15 cellular contexts compared by ENCODE assay signal in the genomic region with DNA sequence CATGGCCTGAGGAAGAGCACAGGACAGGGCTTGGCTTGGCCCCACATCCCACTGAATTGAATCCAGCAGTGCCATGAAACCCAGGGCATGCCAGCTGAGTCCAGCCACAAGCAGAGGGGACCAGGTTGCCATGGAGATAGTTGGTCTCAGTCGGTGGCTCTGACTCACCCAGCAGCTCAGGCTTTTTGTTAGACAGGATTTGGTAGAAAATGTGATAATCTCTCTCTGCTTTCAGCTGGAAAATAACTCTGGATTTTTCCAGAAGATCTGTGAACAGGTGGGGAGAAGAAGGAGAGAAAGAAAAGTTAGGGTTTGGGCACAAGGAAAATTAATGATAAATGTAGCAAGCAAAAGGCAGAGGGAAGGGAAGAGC. TPM values are rescaled to one million over a fixed set of nuclear protein-coding genes. Genes with fewer than 3 reads are reported as not detected.
DNase-seq lines count a peak whose midpoint lies in the region; ATAC-seq and TF ChIP-seq lines count a peak whose summit lies in the region.
"Had no signal": no experiment of that assay in that cellular context is flagged by ENCODE, and none has a peak within 500 bp of the region (broad histone marks: within the 10 kb centered on the region; RNA-seq: fewer than 3 reads in every experiment).

No MANE protein-coding gene starts in this region.

- ATAC-seq in activated CD8-positive, alpha-beta T cell treated with anti-CD3 and anti-CD28 coated beads for 36 hours: no peak
- no peak for ATAC-seq in activated CD8-positive, alpha-beta T cell treated with anti-CD3 and anti-CD28 coated beads, Interleukin-2, amount 10 ng/mL, durations not matched to agents 7 days and 5 days
- ATAC-seq in GM21423 (IDR thresholded peaks at IDR 0.05; ENCODE audit: unreplicated experiment): no peak
- ATAC-seq: WTC11 had no signal

- H3K4me1 Mint-ChIP-seq in activated CD8-positive, alpha-beta T cell treated with anti-CD3 and anti-CD28 coated beads for 36 hours (ENCODE audit: low read depth): no peaks in the 10 kb centered on the region
- H3K4me1 Mint-ChIP-seq in activated CD8-positive, alpha-beta T cell treated with anti-CD3 and anti-CD28 coated beads, Interleukin-2, amount 10 ng/mL, durations not matched to agents 7 days and 5 days (ENCODE audit: low read depth): peaks cover 4% of the 10 kb centered on the region
- H3K4me1 Mint-ChIP-seq in type B pancreatic cell (ENCODE audit: unreplicated experiment): peaks cover 7% of the 10 kb centered on the region
- H3K4me1 Mint-ChIP-seq: WTC11 had no signal

- DNase-seq in activated CD8-positive, alpha-beta T cell treated with anti-CD3 and anti-CD28 coated beads for 36 hours: peak; percentile 8
- no peak for DNase-seq in activated CD8-positive, alpha-beta T cell treated with anti-CD3 and anti-CD28 coated beads, Interleukin-2, amount 10 ng/mL, durations not matched to agents 7 days and 5 days
- DNase-seq in SW480 (ENCODE audit: low spot score) (peak; percentile 23), kidney epithelial cell (ENCODE audit: low read depth) (peak; percentile 28), type B pancreatic cell (ENCODE audit: extremely low spot score, unreplicated experiment) (no peak)
- no peak for DNase-seq in stimulated activated CD4-positive, alpha-beta T cell treated with anti-CD3 and anti-CD28 coated beads, Interleukin-2, amount 100 ng/mL, for 48 hours
- no peak for DNase-seq in activated CD8-positive, alpha-beta memory T cell treated with anti-CD3 and anti-CD28 coated beads for 24 hours
- DNase-seq: erythroblast; stimulated activated CD4-positive, alpha-beta T cell treated with anti-CD3 and anti-CD28 coated beads, Interleukin-12 subunit alpha, Interleukin-12 subunit beta, amount 100 ng/mL, for 4 hours; stimulated activated naive CD4-positive, alpha-beta T cell treated with Interleukin-2 at 50 U/mL for 16 hours had no signal

- H3K9me3 Mint-ChIP-seq in activated CD8-positive, alpha-beta T cell treated with anti-CD3 and anti-CD28 coated beads for 36 hours: no peaks in the 10 kb centered on the region
- no peaks in the 10 kb centered on the region for H3K9me3 Mint-ChIP-seq in activated CD8-positive, alpha-beta T cell treated with anti-CD3 and anti-CD28 coated beads, Interleukin-2, amount 10 ng/mL, durations not matched to agents 7 days and 5 days (ENCODE audit: insufficient read depth)
- no peaks in the 10 kb centered on the region for H3K9me3 Mint-ChIP-seq in type B pancreatic cell
- H3K9me3 Mint-ChIP-seq: activated naive CD4-positive, alpha-beta T cell treated with anti-CD3 and anti-CD28 coated beads, Interleukin-2, amount 50 U/mL, for 72 hours; WTC11 had no signal

- H3K27me3 Mint-ChIP-seq in activated CD8-positive, alpha-beta T cell treated with anti-CD3 and anti-CD28 coated beads for 36 hours: no peaks in the 10 kb centered on the region
- no peaks in the 10 kb centered on the region for H3K27me3 Mint-ChIP-seq in activated CD8-positive, alpha-beta T cell treated with anti-CD3 and anti-CD28 coated beads, Interleukin-2, amount 10 ng/mL, durations not matched to agents 7 days and 5 days (ENCODE audit: low read depth)
- peaks cover 38% of the 10 kb centered on the region for H3K27me3 Mint-ChIP-seq in type B pancreatic cell

- no peak for TF ChIP-seq CTCF in activated CD8-positive, alpha-beta T cell treated with anti-CD3 and anti-CD28 coated beads for 36 hours (IDR thresholded peaks at IDR 0.05)
- no peak for TF ChIP-seq CTCF in kidney epithelial cell (IDR thresholded peaks at IDR 0.05; ENCODE audit: insufficient read depth, low read length, poor library complexity, severe bottlenecking)
- TF ChIP-seq CTCF in type B pancreatic cell (conservative IDR thresholded peaks at IDR 0.05): no peak

- no peaks in the 10 kb centered on the region for H3K36me3 ChIP-seq in kidney epithelial cell (ENCODE audit: control insufficient read depth, insufficient read depth, low read length)
- H3K36me3 ChIP-seq: BLaER1 treated with 17β-estradiol and CSF1 and Interleukin-3, amounts not matched to agents 10 nM and 100 nM had no signal

- POLR2A ChIA-PET in activated CD8-positive, alpha-beta T cell treated with anti-CD3 and anti-CD28 coated beads for 36 hours (lab: Charles Lee): no interaction called here
- POLR2A ChIA-PET in activated CD8-positive, alpha-beta T cell treated with anti-CD3 and anti-CD28 coated beads, Interleukin-2, amount 10 ng/mL, durations not matched to agents 7 days and 5 days (lab: Charles Lee): no interaction called here

- H3K27me3 ChIP-seq in kidney epithelial cell (ENCODE audit: control insufficient read depth, insufficient read depth, low read length): peaks cover 5% of the 10 kb centered on the region
- H3K27me3 ChIP-seq: BLaER1 treated with 17β-estradiol and CSF1 and Interleukin-3, amounts not matched to agents 10 nM and 100 nM had no signal

- H3K4me3 ChIP-seq in kidney epithelial cell (ENCODE audit: low read depth, low read length): no peak overlapping the region
- H3K4me3 ChIP-seq: BLaER1 treated with 17β-estradiol and CSF1 and Interleukin-3, amounts not matched to agents 10 nM and 100 nM; lung had no signal

- no peaks in the 10 kb centered on the region for H3K36me3 Mint-ChIP-seq in activated CD8-positive, alpha-beta T cell treated with anti-CD3 and anti-CD28 coated beads for 36 hours (ENCODE audit: low read depth)
- H3K36me3 Mint-ChIP-seq in activated CD8-positive, alpha-beta T cell treated with anti-CD3 and anti-CD28 coated beads, Interleukin-2, amount 10 ng/mL, durations not matched to agents 7 days and 5 days (ENCODE audit: low read depth): no peaks in the 10 kb centered on the region
- no peaks in the 10 kb centered on the region for H3K36me3 Mint-ChIP-seq in type B pancreatic cell
- H3K36me3 Mint-ChIP-seq: activated naive CD4-positive, alpha-beta T cell treated with anti-CD3 and anti-CD28 coated beads, Interleukin-2, amount 50 U/mL, for 72 hours; WTC11 had no signal

- H3K4me3 Mint-ChIP-seq in activated CD8-positive, alpha-beta T cell treated with anti-CD3 and anti-CD28 coated beads for 36 hours: no peak overlapping the region
- no peak overlapping the region for H3K4me3 Mint-ChIP-seq in activated CD8-positive, alpha-beta T cell treated with anti-CD3 and anti-CD28 coated beads, Interleukin-2, amount 10 ng/mL, durations not matched to agents 7 days and 5 days
- H3K4me3 Mint-ChIP-seq in type B pancreatic cell: no peak overlapping the region
- H3K4me3 Mint-ChIP-seq: WTC11 had no signal

- CTCF ChIA-PET in activated CD8-positive, alpha-beta T cell treated with anti-CD3 and anti-CD28 coated beads for 36 hours (lab: Charles Lee): no interaction called here
- CTCF ChIA-PET in activated CD8-positive, alpha-beta T cell treated with anti-CD3 and anti-CD28 coated beads, Interleukin-2, amount 10 ng/mL, durations not matched to agents 7 days and 5 days (lab: Charles Lee): no interaction called here

- H3K27ac Mint-ChIP-seq in activated CD8-positive, alpha-beta T cell treated with anti-CD3 and anti-CD28 coated beads for 36 hours: no peak overlapping the region
- H3K27ac Mint-ChIP-seq in activated CD8-positive, alpha-beta T cell treated with anti-CD3 and anti-CD28 coated beads, Interleukin-2, amount 10 ng/mL, durations not matched to agents 7 days and 5 days: no peak overlapping the region
- H3K27ac Mint-ChIP-seq in type B pancreatic cell: peak overlapping the region; percentile 14
- H3K27ac Mint-ChIP-seq: activated naive CD4-positive, alpha-beta T cell treated with anti-CD3 and anti-CD28 coated beads, Interleukin-2, amount 50 U/mL, for 72 hours; WTC11 had no signal

- intact Hi-C loops in activated CD8-positive, alpha-beta T cell treated with anti-CD3 and anti-CD28 coated beads for 36 hours (cut with micrococcal nuclease): no loop called here

RNA-seq across cellular contexts. Expression of a gene that starts 4.7 kb away (rescaled TPM):
- not detected for total RNA-seq in activated CD8-positive, alpha-beta T cell treated with anti-CD3 and anti-CD28 coated beads for 36 hours
- total RNA-seq in activated CD8-positive, alpha-beta T cell treated with anti-CD3 and anti-CD28 coated beads, Interleukin-2, amount 10 ng/mL, durations not matched to agents 7 days and 5 days: not detected
- total RNA-seq in kidney epithelial cell (not detected in 2 replicates), type B pancreatic cell (ENCODE audit: low replicate concordance) (0.14 TPM in 1 of 2 replicates, not detected in the other)
- total RNA-seq: activated naive CD4-positive, alpha-beta T cell treated with anti-CD3 and anti-CD28 coated beads, Interleukin-2, amount 50 U/mL, for 72 hours; WTC11 had no signal

RNA-seq across cellular contexts. Expression of a gene that starts 22.6 kb away (rescaled TPM):
- total RNA-seq in activated CD8-positive, alpha-beta T cell treated with anti-CD3 and anti-CD28 coated beads for 36 hours: not detected
- not detected for total RNA-seq in activated CD8-positive, alpha-beta T cell treated with anti-CD3 and anti-CD28 coated beads, Interleukin-2, amount 10 ng/mL, durations not matched to agents 7 days and 5 days
- total RNA-seq in kidney epithelial cell (not detected in 2 replicates), type B pancreatic cell (ENCODE audit: low replicate concordance) (0.24 and 0.50 TPM in 2 replicates)

RNA-seq across cellular contexts. Expression of a gene that starts 38.8 kb away (rescaled TPM):
- 10 to 100 TPM; 50.9 to 57.4 TPM for total RNA-seq in activated CD8-positive, alpha-beta T cell treated with anti-CD3 and anti-CD28 coated beads for 36 hours
- total RNA-seq in activated CD8-positive, alpha-beta T cell treated with anti-CD3 and anti-CD28 coated beads, Interleukin-2, amount 10 ng/mL, durations not matched to agents 7 days and 5 days: 10 to 100 TPM; 43.7 to 44.0 TPM
- total RNA-seq in kidney epithelial cell (43.4 and 48.1 TPM in 2 replicates), type B pancreatic cell (ENCODE audit: low replicate concordance) (36.5 and 51.1 TPM in 2 replicates)

RNA-seq across cellular contexts. Expression of a gene that starts 53.9 kb away (rescaled TPM):
- total RNA-seq in activated CD8-positive, alpha-beta T cell treated with anti-CD3 and anti-CD28 coated beads for 36 hours: not detected
- not detected for total RNA-seq in activated CD8-positive, alpha-beta T cell treated with anti-CD3 and anti-CD28 coated beads, Interleukin-2, amount 10 ng/mL, durations not matched to agents 7 days and 5 days
- total RNA-seq in kidney epithelial cell (not detected in 2 replicates), type B pancreatic cell (ENCODE audit: low replicate concordance) (0.19 TPM in 1 of 2 replicates, not detected in the other)
- total RNA-seq: activated naive CD4-positive, alpha-beta T cell treated with anti-CD3 and anti-CD28 coated beads, Interleukin-2, amount 50 U/mL, for 72 hours had no signal

RNA-seq across cellular contexts. Expression of a gene that starts 58.1 kb away (rescaled TPM):
- not detected for total RNA-seq in activated CD8-positive, alpha-beta T cell treated with anti-CD3 and anti-CD28 coated beads for 36 hours
- total RNA-seq in activated CD8-positive, alpha-beta T cell treated with anti-CD3 and anti-CD28 coated beads, Interleukin-2, amount 10 ng/mL, durations not matched to agents 7 days and 5 days: not detected
- not detected in 2 replicates for total RNA-seq in kidney epithelial cell
- total RNA-seq in type B pancreatic cell (ENCODE audit: low replicate concordance): not detected in 2 replicates
- total RNA-seq: activated naive CD4-positive, alpha-beta T cell treated with anti-CD3 and anti-CD28 coated beads, Interleukin-2, amount 50 U/mL, for 72 hours; lung had no signal

Comparison
In these comparisons a context has a peak if more than half of its experiments do, and no peak if none do; other contexts are left out.
1. DNase-seq: peak in activated CD8-positive, alpha-beta T cell treated with anti-CD3 and anti-CD28 coated beads for 36 hours (single experiment), SW480 (single experiment) and kidney epithelial cell (single experiment); none in activated CD8-positive, alpha-beta T cell treated with anti-CD3 and anti-CD28 coated beads, Interleukin-2, amount 10 ng/mL, durations not matched to agents 7 days and 5 days (single experiment), type B pancreatic cell (single experiment), stimulated activated CD4-positive, alpha-beta T cell treated with anti-CD3 and anti-CD28 coated beads, Interleukin-2, amount 100 ng/mL, for 48 hours (0 of 2) and activated CD8-positive, alpha-beta memory T cell treated with anti-CD3 and anti-CD28 coated beads for 24 hours (single experiment).